Comparison of ENCODE assay signal across 9 cellular contexts in genomic region chr16:4679156-4679853, GRCh38. TPM values are rescaled to one million over a fixed set of nuclear protein-coding genes. Genes with fewer than 3 reads are reported as not detected.
DNase-seq lines count a peak whose midpoint lies in the region; ATAC-seq and TF ChIP-seq lines count a peak whose summit lies in the region.
"Had no signal": no experiment of that assay in that cellular context is flagged by ENCODE, and none has a peak within 500 bp of the region (broad histone marks: within the 10 kb centered on the region; RNA-seq: fewer than 3 reads in every experiment).

No MANE protein-coding gene starts in this region.

- H3K4me3 ChIP-seq in HL-60 (replicated peaks; ENCODE audit: insufficient read depth, low read length) = peak overlapping the region; percentile 40
- H3K4me3 ChIP-seq in right atrium auricular region = peak overlapping the region in 1 of 2 donors; percentile 21
- H3K4me3 ChIP-seq in sigmoid colon = peak overlapping the region in 3 of 4 donors; percentile 31 to 35 (median 31)

- H3K9me3 ChIP-seq in right atrium auricular region (no peaks in the 10 kb centered on the region), sigmoid colon (no peaks in the 10 kb centered on the region)

- no peaks in the 10 kb centered on the region for H3K27me3 ChIP-seq in HL-60 (ENCODE audit: insufficient read depth, poor library complexity, severe bottlenecking)
- H3K27me3 ChIP-seq in right atrium auricular region = no peaks in the 10 kb centered on the region
- H3K27me3 ChIP-seq in sigmoid colon = no peaks in the 10 kb centered on the region

- no peak for TF ChIP-seq POLR2A in sigmoid colon (IDR thresholded peaks at IDR 0.05)

- TF ChIP-seq CTCF in HL-60 (IDR thresholded peaks at IDR 0.05; ENCODE audit: insufficient read depth, low read length) = no peak
- TF ChIP-seq CTCF in VCaP (conservative IDR thresholded peaks at IDR 0.05) = no peak
- TF ChIP-seq CTCF in right atrium auricular region (IDR thresholded peaks at IDR 0.05) = no peak
- TF ChIP-seq CTCF in sigmoid colon (IDR thresholded peaks at IDR 0.05) = no peak

- 19 to 70% methylated on average over 20 of the region's 20 CpGs for WGBS in sigmoid colon, 2 donors

- no peak for ATAC-seq in HG03571 (IDR thresholded peaks at IDR 0.05; ENCODE audit: unreplicated experiment)

- DNase-seq in HL-60 (ENCODE audit: low read depth in 1 of 2, low spot score in 1 of 2) = no peak
- no peak for DNase-seq in right atrium auricular region (ENCODE audit: low spot score)
- no peak for DNase-seq in sigmoid colon
- no peak for DNase-seq in NCI-H510A (lab: John Stamatoyannopoulos, UW)
- DNase-seq in NCI-H446 treated with DMSO at 0.1 percent for 48 hours (lab: John Stamatoyannopoulos, UW) = no peak
- DNase-seq in A172 (ENCODE audit: low spot score) = no peak
- DNase-seq: islet precursor cell had no signal

- TF ChIP-seq EP300 in sigmoid colon (IDR thresholded peaks at IDR 0.05) = no peak

- intact Hi-C loops in sigmoid colon (cut with DNase I) = no loop called here

- peaks cover 0 to 35% of the 10 kb centered on the region in 2 donors for H3K4me1 ChIP-seq in right atrium auricular region
- peaks cover 0 to 14% (median 11%) of the 10 kb centered on the region in 4 donors for H3K4me1 ChIP-seq in sigmoid colon

- peak overlapping the region; percentile 99 for H3K27ac ChIP-seq in HL-60 (replicated peaks)
- H3K27ac ChIP-seq in VCaP = peak overlapping the region; percentile 96
- H3K27ac ChIP-seq in right atrium auricular region = peak overlapping the region; percentile 80 to 94
- peak overlapping the region; percentile 64 to 79 (median 75) for H3K27ac ChIP-seq in sigmoid colon

- H3K36me3 ChIP-seq in right atrium auricular region (peaks cover 31% of the 10 kb centered on the region), sigmoid colon (peaks cover 6 to 82% (median 27%) of the 10 kb centered on the region in 4 donors)

RNA-seq across cellular contexts. Expression of gene NUDT16L1, which starts 14.1 kb away (rescaled TPM):
- 10 to 100 TPM; 25.5 to 61.5 TPM for total RNA-seq in right atrium auricular region
- 10 to 100 TPM; 16.6 to 21.8 (median 18.6) TPM for total RNA-seq in sigmoid colon
- 10 to 100 TPM; 53.7 to 75.1 (median 61.9) TPM for polyA plus RNA-seq in sigmoid colon
- 52.4 and 64.6 TPM in 2 replicates for total RNA-seq in A172 (2014; rRNA removed; shearing (Covaris generic))

RNA-seq across cellular contexts. Expression of gene MGRN1, which starts 54.7 kb away (rescaled TPM):
- total RNA-seq in right atrium auricular region (10 to 100 TPM; 35.6 to 47.4 TPM), sigmoid colon (10 to 100 TPM; 18.4 to 37.9 (median 31.0) TPM)
- 10 to 100 TPM; 16.8 to 34.5 (median 23.4) TPM for polyA plus RNA-seq in sigmoid colon
- total RNA-seq in A172 (2014; rRNA removed; shearing (Covaris generic)) = 28.0 and 28.2 TPM in 2 replicates

RNA-seq across cellular contexts. Expression of gene ANKS3, which starts 54.8 kb away (rescaled TPM):
- total RNA-seq in right atrium auricular region (10 to 100 TPM in 1 of 2 donors, 1 to 10 TPM in 1; 6.7 to 13.5 TPM), sigmoid colon (10 to 100 TPM; 20.3 to 30.7 (median 23.8) TPM)
- polyA plus RNA-seq in sigmoid colon = 10 to 100 TPM in 1 of 3 donors, 1 to 10 TPM in 2; 3.9 to 20.8 (median 9.6) TPM
- 12.0 and 19.6 TPM in 2 replicates for total RNA-seq in A172 (2014; rRNA removed; shearing (Covaris generic))

RNA-seq across cellular contexts. Expression of gene DNAAF8, which starts 55.0 kb away (rescaled TPM):
- total RNA-seq in right atrium auricular region (under 1 TPM; 0.39 to 0.44 TPM), sigmoid colon (under 1 TPM; 0.14 to 0.83 (median 0.43) TPM)
- polyA plus RNA-seq in sigmoid colon = 1 to 10 TPM in 1 of 3 donors, under 1 TPM in 2; 0.60 to 1.2 (median 0.73) TPM
- total RNA-seq in A172 (2014; rRNA removed; shearing (Covaris generic)) = 1.7 and 5.2 TPM in 2 replicates
